In the genomic region with DNA sequence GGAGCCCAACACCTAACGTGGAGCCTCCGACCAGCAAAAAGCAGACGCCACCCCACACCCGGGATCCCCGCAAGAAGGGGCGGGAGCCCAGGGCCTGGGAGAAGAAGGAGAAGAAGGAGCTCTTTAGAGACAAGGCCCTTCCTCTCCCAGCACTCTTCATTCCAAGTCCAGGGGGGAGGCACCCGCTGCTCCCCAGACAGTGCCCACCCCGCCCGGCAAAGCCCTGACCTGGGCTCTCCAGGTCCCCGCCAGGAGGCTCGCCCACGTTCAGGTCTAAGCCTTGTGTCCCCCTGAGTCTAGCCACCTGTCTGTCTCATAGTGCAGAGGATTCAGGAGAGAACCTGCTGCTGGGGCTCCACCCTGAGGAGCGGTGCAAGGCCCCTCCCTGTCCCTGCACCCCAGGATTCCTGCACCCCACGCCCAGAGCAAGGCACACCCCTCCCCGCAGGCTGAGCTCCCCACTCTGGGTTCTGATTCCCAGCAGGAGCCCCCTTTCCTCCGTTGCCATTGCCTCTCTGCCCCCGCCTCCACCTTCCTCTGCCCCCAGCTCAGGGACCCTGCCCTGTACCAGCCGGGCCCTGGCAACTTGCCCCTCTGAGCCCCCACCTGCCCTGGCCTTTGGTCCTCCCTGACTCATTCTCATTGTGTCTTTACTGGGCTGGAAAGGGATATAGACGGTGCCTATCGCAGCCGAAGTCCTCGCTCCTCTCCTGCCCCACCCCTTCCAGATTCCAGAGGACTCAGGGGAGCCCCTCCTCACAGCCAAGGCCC, we compare ENCODE assay signal across 17 cellular contexts. TPM values are rescaled to one million over a fixed set of nuclear protein-coding genes. Genes with fewer than 3 reads are reported as not detected.
DNase-seq lines count a peak whose midpoint lies in the region; ATAC-seq and TF ChIP-seq lines count a peak whose summit lies in the region.
"Had no signal": no experiment of that assay in that cellular context is flagged by ENCODE, and none has a peak within 500 bp of the region (broad histone marks: within the 10 kb centered on the region; RNA-seq: fewer than 3 reads in every experiment).

No MANE protein-coding gene starts in this region.

- no peak overlapping the region for H3K4me3 ChIP-seq in endodermal cell (ENCODE audit: low read length)
- H3K4me3 ChIP-seq: colonic mucosa, lung, thyroid gland had no signal

- no peak overlapping the region for H3K4me3 Mint-ChIP-seq in natural killer cell treated with Interleukin-12 subunit alpha and Interleukin-12 subunit beta and Interleukin-15 and Interleukin-18, amount 100 ng/mL, for 72 hours
- H3K4me3 Mint-ChIP-seq in natural killer cell (no peak overlapping the region), endodermal cell (no peak overlapping the region)
- H3K4me3 Mint-ChIP-seq: activated naive CD8-positive, alpha-beta T cell treated with anti-CD3 and anti-CD28 coated beads, Interleukin-2, amount 50 U/mL, for 24 hours; brain had no signal

- H3K27me3 Mint-ChIP-seq in natural killer cell treated with Interleukin-12 subunit alpha and Interleukin-12 subunit beta and Interleukin-15 and Interleukin-18, amount 100 ng/mL, for 72 hours = peaks cover 6 to 8% of the 10 kb centered on the region in 2 donors
- H3K27me3 Mint-ChIP-seq in natural killer cell (ENCODE audit: low read depth in 2 of 2) (peaks cover 0 to 4% of the 10 kb centered on the region in 2 donors), endodermal cell (ENCODE audit: insufficient read depth) (peaks cover 1% of the 10 kb centered on the region)
- H3K27me3 Mint-ChIP-seq: activated naive CD8-positive, alpha-beta T cell treated with anti-CD3 and anti-CD28 coated beads, Interleukin-2, amount 50 U/mL, for 24 hours had no signal

- no peaks in the 10 kb centered on the region for H3K27me3 ChIP-seq in endodermal cell (ENCODE audit: control insufficient read depth, insufficient read depth, low read length, poor library complexity, severe bottlenecking)
- H3K27me3 ChIP-seq: colonic mucosa, thyroid gland had no signal

- H3K36me3 Mint-ChIP-seq in natural killer cell treated with Interleukin-12 subunit alpha and Interleukin-12 subunit beta and Interleukin-15 and Interleukin-18, amount 100 ng/mL, for 72 hours = no peaks in the 10 kb centered on the region
- H3K36me3 Mint-ChIP-seq in natural killer cell = no peaks in the 10 kb centered on the region
- H3K36me3 Mint-ChIP-seq in endodermal cell (ENCODE audit: low read depth) = no peaks in the 10 kb centered on the region
- H3K36me3 Mint-ChIP-seq: brain; CD8-positive, alpha-beta memory T cell had no signal

- H3K4me1 ChIP-seq in endodermal cell (ENCODE audit: control insufficient read depth, insufficient read depth, low read length) = no peaks in the 10 kb centered on the region
- H3K4me1 ChIP-seq: colonic mucosa, thyroid gland had no signal

- H3K36me3 ChIP-seq in endodermal cell (ENCODE audit: control insufficient read depth, insufficient read depth, low read length) = no peaks in the 10 kb centered on the region
- H3K36me3 ChIP-seq: colonic mucosa, thyroid gland had no signal

- no peaks in the 10 kb centered on the region for H3K9me3 Mint-ChIP-seq in natural killer cell treated with Interleukin-12 subunit alpha and Interleukin-12 subunit beta and Interleukin-15 and Interleukin-18, amount 100 ng/mL, for 72 hours
- H3K9me3 Mint-ChIP-seq in natural killer cell (no peaks in the 10 kb centered on the region), endodermal cell (no peaks in the 10 kb centered on the region)
- H3K9me3 Mint-ChIP-seq: activated naive CD8-positive, alpha-beta T cell treated with anti-CD3 and anti-CD28 coated beads, Interleukin-2, amount 50 U/mL, for 24 hours; CD8-positive, alpha-beta memory T cell had no signal

- H3K9ac ChIP-seq in endodermal cell (ENCODE audit: extremely low read depth, low read length, poor library complexity, severe bottlenecking) = no peak overlapping the region

- H3K9me3 ChIP-seq in endodermal cell (ENCODE audit: control insufficient read depth, low read length) = no peaks in the 10 kb centered on the region
- H3K9me3 ChIP-seq: colonic mucosa, thyroid gland had no signal

- no peaks in the 10 kb centered on the region for H3K4me1 Mint-ChIP-seq in natural killer cell treated with Interleukin-12 subunit alpha and Interleukin-12 subunit beta and Interleukin-15 and Interleukin-18, amount 100 ng/mL, for 72 hours (ENCODE audit: low read depth in 2 of 2)
- H3K4me1 Mint-ChIP-seq in natural killer cell = no peaks in the 10 kb centered on the region
- no peaks in the 10 kb centered on the region for H3K4me1 Mint-ChIP-seq in endodermal cell

- peak; percentile 60 for DNase-seq in natural killer cell treated with Interleukin-12 subunit alpha and Interleukin-12 subunit beta and Interleukin-15 and Interleukin-18, amount 100 ng/mL, for 72 hours (ENCODE audit: low spot score)
- no peak for DNase-seq in natural killer cell
- peak; percentile 37 for DNase-seq in endodermal cell
- DNase-seq in sciatic nerve (ENCODE audit: low spot score) = peak; percentile 44
- no peak for DNase-seq in GF-D8 (lab: John Stamatoyannopoulos, UW)
- no peak for DNase-seq in 8988T
- DNase-seq: activated naive CD8-positive, alpha-beta T cell treated with anti-CD3 and anti-CD28 coated beads, Interleukin-2, amount 50 U/mL, for 24 hours; CD8-positive, alpha-beta memory T cell; colonic mucosa; DMS79; IMR-90; NCI-H1417; NCI-H526; thyroid gland had no signal

- H3K27ac Mint-ChIP-seq in natural killer cell treated with Interleukin-12 subunit alpha and Interleukin-12 subunit beta and Interleukin-15 and Interleukin-18, amount 100 ng/mL, for 72 hours = no peak overlapping the region
- H3K27ac Mint-ChIP-seq in natural killer cell (no peak overlapping the region), endodermal cell (no peak overlapping the region)
- H3K27ac Mint-ChIP-seq: activated naive CD8-positive, alpha-beta T cell treated with anti-CD3 and anti-CD28 coated beads, Interleukin-2, amount 50 U/mL, for 24 hours; brain had no signal

- WGBS in endodermal cell (ENCODE audit: insufficient coverage in 1 of 2, insufficient read length in 1 of 2), 2 experiments = 76 to 85% methylated on average over 8 to 21 of the region's 22 CpGs

- no peak overlapping the region for H3K27ac ChIP-seq in endodermal cell (ENCODE audit: low read depth, low read length)
- H3K27ac ChIP-seq: colonic mucosa, thyroid gland had no signal

- intact Hi-C loops in natural killer cell (cut with micrococcal nuclease) = no loop called here
- intact Hi-C loops in sciatic nerve (cut with DNase I) = no loop called here

- peak in 1 of 2 donors; percentile 6 for ATAC-seq in natural killer cell treated with Interleukin-12 subunit alpha and Interleukin-12 subunit beta and Interleukin-15 and Interleukin-18, amount 100 ng/mL, for 72 hours
- ATAC-seq in natural killer cell (no peak), sciatic nerve (peak; percentile 25), GM18519 (IDR thresholded peaks at IDR 0.05; ENCODE audit: low FRiP score, unreplicated experiment) (no peak)
- ATAC-seq: activated naive CD8-positive, alpha-beta T cell treated with anti-CD3 and anti-CD28 coated beads, Interleukin-2, amount 50 U/mL, for 24 hours had no signal

- TF ChIP-seq CTCF in natural killer cell (IDR thresholded peaks at IDR 0.05) (no peak), endodermal cell (conservative IDR thresholded peaks at IDR 0.05) (no peak)

RNA-seq across cellular contexts. Expression of gene GPC1, which starts 33.5 kb away (rescaled TPM):
- total RNA-seq in natural killer cell treated with Interleukin-12 subunit alpha and Interleukin-12 subunit beta and Interleukin-15 and Interleukin-18, amount 100 ng/mL, for 72 hours = 1 to 10 TPM; 1.2 to 1.8 TPM
- total RNA-seq in natural killer cell (1 to 10 TPM in 1 of 3 donors, under 1 TPM in 2; 0.79 to 1.4 (median 0.94) TPM), endodermal cell (10 to 100 TPM; 37.8 to 69.7 TPM), sciatic nerve (85.4 TPM)
- 55.9 TPM for polyA plus RNA-seq in endodermal cell (2013, experiment 1 of 2)
- 56.9 TPM for polyA plus RNA-seq in endodermal cell (2013, experiment 2 of 2)

Comparison
In these comparisons a context has a peak if more than half of its experiments do, and no peak if none do; other contexts are left out.
1. DNase-seq: peak in natural killer cell treated with Interleukin-12 subunit alpha and Interleukin-12 subunit beta and Interleukin-15 and Interleukin-18, amount 100 ng/mL, for 72 hours (single experiment), endodermal cell (single experiment) and sciatic nerve (single experiment); none in natural killer cell (single experiment), GF-D8 (single experiment) and 8988T (single experiment).
2. RNA of gene GPC1, which starts 33.5 kb away (total RNA-seq): 85.4 TPM in sciatic nerve (single experiment) and 37.8 to 69.7 TPM in endodermal cell; 1.2 to 1.8 TPM in natural killer cell treated with Interleukin-12 subunit alpha and Interleukin-12 subunit beta and Interleukin-15 and Interleukin-18, amount 100 ng/mL, for 72 hours and 0.79 to 1.4 TPM in natural killer cell; every median in the first group is over 10 times any median in the second.